Comparison of ENCODE assay signal across 9 cellular contexts in the genomic region with DNA sequence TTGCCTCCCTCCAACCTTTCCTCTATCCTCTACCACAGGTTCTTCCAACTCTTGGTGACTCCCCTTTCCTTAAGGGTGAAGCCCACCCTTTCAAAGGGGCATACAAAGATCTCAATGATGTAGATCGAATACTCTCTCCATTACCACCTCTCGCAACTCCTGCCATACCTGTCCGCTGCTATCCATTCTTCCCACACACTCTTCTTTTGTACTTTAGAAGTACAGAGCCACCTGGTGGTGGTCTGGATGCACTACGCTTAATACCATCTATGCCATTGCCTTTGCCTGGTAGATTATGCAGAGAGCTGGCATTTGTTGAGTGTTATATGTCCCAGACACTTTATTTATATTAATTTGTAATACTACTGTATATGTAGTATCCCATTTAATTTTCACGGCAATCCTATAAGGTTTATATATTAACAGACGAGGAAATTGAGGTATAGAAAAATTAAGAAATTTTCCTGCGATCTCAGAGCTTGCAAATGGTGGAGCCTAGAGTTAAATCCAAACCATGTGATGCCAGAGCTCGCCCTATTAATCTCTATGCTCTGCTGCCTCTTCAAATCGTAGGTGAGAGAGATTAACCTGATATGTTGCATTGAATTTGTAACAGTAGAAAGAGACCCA. TPM values are rescaled to one million over a fixed set of nuclear protein-coding genes. Genes with fewer than 3 reads are reported as not detected.
DNase-seq lines count a peak whose midpoint lies in the region; ATAC-seq and TF ChIP-seq lines count a peak whose summit lies in the region.
"Had no signal": no experiment of that assay in that cellular context is flagged by ENCODE, and none has a peak within 500 bp of the region (broad histone marks: within the 10 kb centered on the region; RNA-seq: fewer than 3 reads in every experiment).

No MANE protein-coding gene starts in this region.

- H3K27ac Mint-ChIP-seq in activated naive CD8-positive, alpha-beta T cell treated with anti-CD3 and anti-CD28 coated beads for 36 hours = no peak overlapping the region
- H3K27ac Mint-ChIP-seq: activated naive CD8-positive, alpha-beta T cell had no signal

- no peak for TF ChIP-seq POLR2A in gastrocnemius medialis (IDR thresholded peaks at IDR 0.05)

- H3K27me3 ChIP-seq in MG63 (no peaks in the 10 kb centered on the region), heart right ventricle (no peaks in the 10 kb centered on the region), gastrocnemius medialis (no peaks in the 10 kb centered on the region)

- ATAC-seq in GM21786 (IDR thresholded peaks at IDR 0.05; ENCODE audit: unreplicated experiment) (peak; percentile 89), heart right ventricle (peak in 5 of 8 donors; percentile 55 to 78 (median 69)), gastrocnemius medialis (peak in 1 of 2 donors; percentile 81)

- no peak overlapping the region for H3K4me3 Mint-ChIP-seq in activated naive CD8-positive, alpha-beta T cell treated with anti-CD3 and anti-CD28 coated beads for 36 hours
- H3K4me3 Mint-ChIP-seq: activated naive CD8-positive, alpha-beta T cell had no signal

- 43 to 48% methylated on average over 9 of the region's 9 CpGs for WGBS in heart right ventricle, 2 donors

- H3K27ac ChIP-seq in heart right ventricle (no peak overlapping the region), gastrocnemius medialis (no peak overlapping the region)

- DNase-seq in ELR (ENCODE audit: low read depth) (peak; percentile 74), MG63 (peak; percentile 50), SK-MEL-5 (ENCODE audit: low read depth, low spot score) (peak; percentile 70), heart right ventricle (peak in 1 of 2 donors; percentile 35), gastrocnemius medialis (peak in 1 of 2 donors; percentile 39), UCSD-AML1 (lab: John Stamatoyannopoulos, UW; ENCODE audit: unreplicated experiment) (no peak)
- peak; percentile 38 for DNase-seq in activated naive CD8-positive, alpha-beta T cell treated with anti-CD3 and anti-CD28 coated beads for 36 hours

- no peaks in the 10 kb centered on the region for H3K4me1 ChIP-seq in heart right ventricle
- no peaks in the 10 kb centered on the region for H3K4me1 ChIP-seq in gastrocnemius medialis

- H3K36me3 Mint-ChIP-seq in activated naive CD8-positive, alpha-beta T cell treated with anti-CD3 and anti-CD28 coated beads for 36 hours = no peaks in the 10 kb centered on the region
- H3K36me3 Mint-ChIP-seq: activated naive CD8-positive, alpha-beta T cell had no signal

- no peaks in the 10 kb centered on the region for H3K27me3 Mint-ChIP-seq in activated naive CD8-positive, alpha-beta T cell treated with anti-CD3 and anti-CD28 coated beads for 36 hours
- H3K27me3 Mint-ChIP-seq: activated naive CD8-positive, alpha-beta T cell had no signal

- H3K9me3 Mint-ChIP-seq in activated naive CD8-positive, alpha-beta T cell treated with anti-CD3 and anti-CD28 coated beads for 36 hours = no peaks in the 10 kb centered on the region

- TF ChIP-seq CTCF in heart right ventricle (IDR thresholded peaks at IDR 0.05) = peak; percentile 44 to 87 (median 84)
- peak; percentile 51 to 78 (median 59) for TF ChIP-seq CTCF in gastrocnemius medialis (IDR thresholded peaks at IDR 0.05 in 4 of 5, conservative IDR thresholded peaks at IDR 0.05 in 1 of 5)

- intact Hi-C loops in heart right ventricle (cut with DNase I) (loop anchor here in 8 of 10 donors (2.0 to 5.0 kb wide), 5 partner anchors 40 to 75 kb away; no protein-coding TSS in a partner anchor), gastrocnemius medialis (cut with DNase I; ENCODE audit: low total_unique reads) (loop anchor here (2.0 to 5.0 kb wide), 2 partner anchors 75 to 706 kb away; no protein-coding TSS in a partner anchor)

- H3K4me3 ChIP-seq in MG63 = no peak overlapping the region
- no peak overlapping the region for H3K4me3 ChIP-seq in heart right ventricle
- H3K4me3 ChIP-seq in gastrocnemius medialis = no peak overlapping the region

- in situ Hi-C loops in SK-MEL-5 (cut with HindIII; ENCODE audit: low pct_unique_long_range_greater_than_20kb, low sequenced_read_pairs) (no loop called here), gastrocnemius medialis (cut with MboI; ENCODE audit: low sequenced_read_pairs in 4 of 4) (loop anchor here in 1 of 4 donors (25.0 kb wide), 1 partner anchor 715 kb away; no protein-coding TSS in a partner anchor)

- no peaks in the 10 kb centered on the region for H3K36me3 ChIP-seq in MG63
- H3K36me3 ChIP-seq in heart right ventricle = peaks cover 0 to 34% (median 0%) of the 10 kb centered on the region in 9 donors
- H3K36me3 ChIP-seq in gastrocnemius medialis = no peaks in the 10 kb centered on the region

- H3K4me1 Mint-ChIP-seq in activated naive CD8-positive, alpha-beta T cell treated with anti-CD3 and anti-CD28 coated beads for 36 hours = peaks cover 5% of the 10 kb centered on the region

- H3K9me3 ChIP-seq in MG63 (no peaks in the 10 kb centered on the region), heart right ventricle (no peaks in the 10 kb centered on the region), gastrocnemius medialis (no peaks in the 10 kb centered on the region)

RNA-seq across cellular contexts. Expression of gene TSHB, which starts 22.9 kb away (rescaled TPM):
- total RNA-seq in MG63 (2014; rRNA removed; shearing (Covaris generic); ENCODE audit: low replicate concordance) = not detected in 2 replicates
- not detected in 2 replicates for total RNA-seq in SK-MEL-5 (2014; rRNA removed; shearing (Covaris generic))
- not detected in 2 replicates for polyA plus RNA-seq in SK-MEL-5 (2015; cell fraction: cytosol; rRNA removed)
- not detected in 2 replicates for polyA plus RNA-seq in SK-MEL-5 (2015; cell fraction: nucleus; rRNA removed)
- total RNA-seq in activated naive CD8-positive, alpha-beta T cell treated with anti-CD3 and anti-CD28 coated beads for 36 hours = not detected
- total RNA-seq in heart right ventricle (not detected), gastrocnemius medialis (not detected)
- not detected for polyA plus RNA-seq in heart right ventricle

RNA-seq across cellular contexts. Expression of gene TSPAN2, which starts 36.7 kb away (rescaled TPM):
- 0.17 and 1.0 TPM in 2 replicates for total RNA-seq in MG63 (2014; rRNA removed; shearing (Covaris generic); ENCODE audit: low replicate concordance)
- total RNA-seq in SK-MEL-5 (2014; rRNA removed; shearing (Covaris generic)) = not detected in 2 replicates
- not detected in 2 replicates for polyA plus RNA-seq in SK-MEL-5 (2015; cell fraction: cytosol; rRNA removed)
- not detected in 2 replicates for polyA plus RNA-seq in SK-MEL-5 (2015; cell fraction: nucleus; rRNA removed)
- under 1 TPM; 0.16 to 0.26 TPM for total RNA-seq in activated naive CD8-positive, alpha-beta T cell treated with anti-CD3 and anti-CD28 coated beads for 36 hours
- total RNA-seq in heart right ventricle (10 to 100 TPM in 5 of 10 donors, 1 to 10 TPM in 5; 4.0 to 17.7 (median 9.5) TPM), gastrocnemius medialis (1 to 10 TPM in 2 of 4 donors, under 1 TPM in 1, not detected in 1; 0.70 to 2.6 (median 2.0) TPM)
- 1 to 10 TPM; 5.0 to 5.1 TPM for polyA plus RNA-seq in heart right ventricle
